Comparison of ENCODE assay signal across 13 cellular contexts in the genomic region with DNA sequence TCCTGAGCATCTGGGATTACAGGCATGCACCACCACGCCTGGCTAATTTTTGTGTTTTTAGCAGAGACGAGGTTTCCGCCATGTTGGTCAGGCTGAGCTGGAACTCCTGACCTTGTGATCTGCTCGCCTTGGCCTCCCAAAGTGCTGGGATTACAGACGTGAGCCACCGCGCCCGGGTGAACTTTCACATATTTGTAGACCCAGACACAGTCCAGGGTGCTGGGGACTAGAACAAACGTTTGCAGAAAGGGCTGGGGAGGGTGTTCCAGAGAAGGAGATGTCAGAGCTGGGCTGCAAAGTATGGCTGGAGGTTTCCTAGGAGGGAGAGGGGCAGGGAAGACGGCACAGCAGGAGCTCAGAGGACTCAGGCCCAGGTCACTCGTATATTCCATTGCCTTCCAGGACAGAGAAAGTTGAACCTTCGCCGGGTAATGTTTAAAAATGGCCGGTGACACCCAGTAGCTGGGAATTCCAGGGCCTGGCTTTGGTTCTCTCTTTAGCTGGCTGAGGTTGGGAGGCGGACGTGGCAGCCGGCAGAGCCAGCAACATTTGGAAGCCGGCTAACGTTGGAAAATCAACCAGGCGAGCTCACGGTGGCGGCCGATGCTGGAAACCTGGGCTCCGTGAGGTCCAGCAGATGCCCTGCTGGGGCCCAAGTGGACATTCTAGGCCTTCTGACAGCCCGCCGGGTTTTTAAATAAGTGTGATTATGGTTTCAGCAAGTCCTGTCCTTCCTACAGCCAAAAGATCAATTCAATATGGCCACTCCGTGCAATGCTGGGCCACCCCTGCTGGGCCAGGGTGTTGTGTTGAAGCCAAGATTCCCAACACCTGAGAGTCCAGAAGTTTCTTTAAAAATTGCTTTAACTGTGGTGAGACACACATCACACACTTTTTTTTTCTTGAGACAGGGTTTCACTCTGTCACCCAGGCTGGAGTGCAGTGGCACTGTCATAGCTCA. TPM values are rescaled to one million over a fixed set of nuclear protein-coding genes. Genes with fewer than 3 reads are reported as not detected.
DNase-seq lines count a peak whose midpoint lies in the region; ATAC-seq and TF ChIP-seq lines count a peak whose summit lies in the region.
"Had no signal": no experiment of that assay in that cellular context is flagged by ENCODE, and none has a peak within 500 bp of the region (broad histone marks: within the 10 kb centered on the region; RNA-seq: fewer than 3 reads in every experiment).

No MANE protein-coding gene starts in this region.

- DNase-seq in adipocyte (ENCODE audit: low read depth): no peak
- peak; percentile 32 for DNase-seq in fibroblast of mammary gland (ENCODE audit: low read depth)
- DNase-seq in thoracic aorta (ENCODE audit: low spot score): no peak
- DNase-seq in DMS79 (lab: John Stamatoyannopoulos, UW): no peak
- DNase-seq in middle frontal gyrus (ENCODE audit: extremely low spot score, low spot score): no peak
- DNase-seq: activated naive CD4-positive, alpha-beta T cell treated with Interleukin-2 at 50 U/mL for 16 hours; DMS53; mucosa of descending colon; PC-3; WERI-Rb-1 had no signal

- H3K27ac ChIP-seq in muscle layer of duodenum (ENCODE audit: low read length) (peak overlapping the region; percentile 71), thoracic aorta (peak overlapping the region; percentile 76 to 84)
- H3K27ac ChIP-seq: WERI-Rb-1 had no signal

- peak overlapping the region; percentile 80 for H3K9ac ChIP-seq in adipocyte (ENCODE audit: low read length)

- H3K27me3 ChIP-seq in adipocyte (replicated peaks; ENCODE audit: control insufficient read depth, insufficient read depth, low read length): no peaks in the 10 kb centered on the region
- no peaks in the 10 kb centered on the region for H3K27me3 ChIP-seq in muscle layer of duodenum (ENCODE audit: low read depth, low read length)
- no peaks in the 10 kb centered on the region for H3K27me3 ChIP-seq in thoracic aorta (replicated peaks; ENCODE audit: insufficient read depth)

- H3K36me3 ChIP-seq in adipocyte (ENCODE audit: control insufficient read depth, insufficient read depth, low read length, severe bottlenecking) (peaks cover 20% of the 10 kb centered on the region), muscle layer of duodenum (ENCODE audit: control insufficient read depth in 1 of 2, insufficient read depth in 2 of 2, low read length in 2 of 2) (peaks cover 0 to 9% of the 10 kb centered on the region in 2 donors), thoracic aorta (peaks cover 2% of the 10 kb centered on the region)

- H3K4me1 ChIP-seq in adipocyte (ENCODE audit: control insufficient read depth, insufficient read depth, low read length) (peaks cover 46% of the 10 kb centered on the region), muscle layer of duodenum (ENCODE audit: control insufficient read depth in 1 of 2, insufficient read depth in 2 of 2, low read length in 2 of 2) (peaks cover 5 to 25% of the 10 kb centered on the region in 2 donors), thoracic aorta (ENCODE audit: control insufficient read depth in 1 of 2, low read depth in 2 of 2) (peaks cover 12 to 58% of the 10 kb centered on the region in 2 donors)

- TF ChIP-seq CTCF in fibroblast of mammary gland (conservative IDR thresholded peaks at IDR 0.05; ENCODE audit: control insufficient read depth, insufficient read depth, low read depth, low read length) (no peak), thoracic aorta (IDR thresholded peaks at IDR 0.05) (no peak)

- H3K9me3 ChIP-seq in adipocyte (ENCODE audit: control insufficient read depth, low read length): no peaks in the 10 kb centered on the region
- H3K9me3 ChIP-seq in muscle layer of duodenum (ENCODE audit: control insufficient read depth in 1 of 2, low read length in 2 of 2): no peaks in the 10 kb centered on the region
- H3K9me3 ChIP-seq in thoracic aorta: no peaks in the 10 kb centered on the region
- H3K9me3 ChIP-seq: mucosa of descending colon had no signal

- H3K4me3 ChIP-seq in adipocyte (ENCODE audit: low read length): peak overlapping the region; percentile 42
- no peak overlapping the region for H3K4me3 ChIP-seq in fibroblast of mammary gland (ENCODE audit: control insufficient read depth, low read depth, low read length)
- H3K4me3 ChIP-seq in muscle layer of duodenum (ENCODE audit: low read depth in 1 of 2, low read length in 2 of 2): peak overlapping the region in 1 of 2 donors; percentile 39
- H3K4me3 ChIP-seq in thoracic aorta: peak overlapping the region; percentile 52
- H3K4me3 ChIP-seq: mucosa of descending colon had no signal

- ATAC-seq in thoracic aorta (ENCODE audit: insufficient number of reproducible peaks, low FRiP score, low read depth) (no peak), HG03521 (IDR thresholded peaks at IDR 0.05; ENCODE audit: unreplicated experiment) (no peak), HG02571 (IDR thresholded peaks at IDR 0.05; ENCODE audit: unreplicated experiment) (no peak)
- ATAC-seq: mucosa of descending colon, PC-3 had no signal

RNA-seq across cellular contexts. Expression of gene NFIC, which starts 41.5 kb away (rescaled TPM):
- total RNA-seq in thoracic aorta: 100 to 1,000 TPM; 178 to 203 TPM
